In genomic region chr7:100555153-100555552, GRCh38 we compare ENCODE assay signal across 5 cellular contexts. TPM values are rescaled to one million over a fixed set of nuclear protein-coding genes. Genes with fewer than 3 reads are reported as not detected.
A peak's percentile ranks its signal among the peaks of the same experiment; 100 is the strongest.
DNase-seq lines count a peak whose midpoint lies in the region; ATAC-seq and TF ChIP-seq lines count a peak whose summit lies in the region.
"Not testable (repeated sequence)": the region's sequence is repeated elsewhere in the genome, so short reads cannot be mapped to it uniquely, and the experiment has no call there.

No MANE protein-coding gene starts in this region.

- H3K4me3 Mint-ChIP-seq in activated CD4-positive, alpha-beta T cell treated with anti-CD3 and anti-CD28 coated beads, Interleukin-2, amount 10 ng/mL, durations not matched to agents 7 days and 5 days; activated T-helper 2 cell treated with anti-CD3 and anti-CD28 coated beads, Interferon-gamma antibody, Interleukin-2, Interleukin-4, amounts not matched to agents 10 μg/mL and 5 μg/mL and 100 μg/mL, durations not matched to agents 14 hours and 24 hours and 36 hours (ENCODE audit: low read depth); MCF 10A (ENCODE audit: unreplicated experiment): not testable (repeated sequence)

- ATAC-seq in left colon = peak; percentile 35

- not testable (repeated sequence) for BruUV-seq in MCF 10A (replicated peaks; lab: Mats Ljungman, UMichigan)

- not testable (repeated sequence) for H3K9me3 Mint-ChIP-seq in activated CD4-positive, alpha-beta T cell treated with anti-CD3 and anti-CD28 coated beads, Interleukin-2, amount 10 ng/mL, durations not matched to agents 7 days and 5 days; activated T-helper 2 cell treated with anti-CD3 and anti-CD28 coated beads, Interferon-gamma antibody, Interleukin-2, Interleukin-4, amounts not matched to agents 10 μg/mL and 5 μg/mL and 100 μg/mL, durations not matched to agents 14 hours and 24 hours and 36 hours; MCF 10A (ENCODE audit: unreplicated experiment)

- H3K27me3 Mint-ChIP-seq in activated CD4-positive, alpha-beta T cell treated with anti-CD3 and anti-CD28 coated beads, Interleukin-2, amount 10 ng/mL, durations not matched to agents 7 days and 5 days; activated T-helper 2 cell treated with anti-CD3 and anti-CD28 coated beads, Interferon-gamma antibody, Interleukin-2, Interleukin-4, amounts not matched to agents 10 μg/mL and 5 μg/mL and 100 μg/mL, durations not matched to agents 14 hours and 24 hours and 36 hours (ENCODE audit: low read depth); MCF 10A (ENCODE audit: insufficient read depth, unreplicated experiment): not testable (repeated sequence)

- POLR2A ChIA-PET in activated CD4-positive, alpha-beta T cell treated with anti-CD3 and anti-CD28 coated beads, Interleukin-2, amount 10 ng/mL, durations not matched to agents 7 days and 5 days (lab: Charles Lee) = not testable (repeated sequence)
- POLR2A ChIA-PET in MCF 10A (lab: Yijun Ruan, JAX) = interaction anchor here (1.1 to 2.2 kb wide), 7 partner anchors 9 to 90 kb away, joined by 3 to 23 read pairs (median 7); partner anchors contain the start of genes AGFG2 and TSC22D4

- not testable (repeated sequence) for TF ChIP-seq CTCF in MCF 10A (IDR thresholded peaks at IDR 0.05; ENCODE audit: unreplicated experiment)

- DNase-seq in NOMO-1 (lab: John Stamatoyannopoulos, UW; ENCODE audit: unreplicated experiment in 2 of 2) = peak; percentile 25 to 38
- not testable (repeated sequence) for DNase-seq in activated CD4-positive, alpha-beta T cell treated with anti-CD3 and anti-CD28 coated beads, Interleukin-2, amount 10 ng/mL, durations not matched to agents 7 days and 5 days; activated T-helper 2 cell treated with anti-CD3 and anti-CD28 coated beads, Interferon-gamma antibody, Interleukin-2, Interleukin-4, amounts not matched to agents 10 μg/mL and 5 μg/mL and 100 μg/mL, durations not matched to agents 14 hours and 24 hours and 36 hours (ENCODE audit: low spot score); left colon
- peak; percentile 75 for DNase-seq in MCF 10A (ENCODE audit: unreplicated experiment)

- H3K36me3 Mint-ChIP-seq in activated CD4-positive, alpha-beta T cell treated with anti-CD3 and anti-CD28 coated beads, Interleukin-2, amount 10 ng/mL, durations not matched to agents 7 days and 5 days (ENCODE audit: low read depth) = peaks cover 43% of the 10 kb centered on the region
- peaks cover 57% of the 10 kb centered on the region for H3K36me3 Mint-ChIP-seq in activated T-helper 2 cell treated with anti-CD3 and anti-CD28 coated beads, Interferon-gamma antibody, Interleukin-2, Interleukin-4, amounts not matched to agents 10 μg/mL and 5 μg/mL and 100 μg/mL, durations not matched to agents 14 hours and 24 hours and 36 hours (ENCODE audit: low read depth)
- peaks cover 46% of the 10 kb centered on the region for H3K36me3 Mint-ChIP-seq in MCF 10A (ENCODE audit: insufficient read depth, unreplicated experiment)

- intact Hi-C loops in activated T-helper 2 cell treated with anti-CD3 and anti-CD28 coated beads, Interferon-gamma antibody, Interleukin-2, Interleukin-4, amounts not matched to agents 10 μg/mL and 5 μg/mL and 100 μg/mL, durations not matched to agents 14 hours and 24 hours and 36 hours (cut with micrococcal nuclease); MCF 10A (cut with micrococcal nuclease): not testable (repeated sequence)
- intact Hi-C loops in left colon (cut with DNase I, micrococcal nuclease) = loop anchor here (5.0 kb wide), 1 partner anchor 83 kb away; no protein-coding TSS in a partner anchor

- CTCF ChIA-PET in activated CD4-positive, alpha-beta T cell treated with anti-CD3 and anti-CD28 coated beads, Interleukin-2, amount 10 ng/mL, durations not matched to agents 7 days and 5 days (lab: Charles Lee) = interaction anchor here (0.7 to 1.9 kb wide), 10 partner anchors 9 to 691 kb away, joined by 3 to 8 read pairs (median 3); no protein-coding TSS in a partner anchor
- CTCF ChIA-PET in MCF 10A (lab: Yijun Ruan, JAX) = interaction anchor here (0.8 to 8.4 kb wide), 7 partner anchors 9 to 90 kb away, joined by 3 to 95 read pairs (median 4); partner anchors contain the start of gene LRCH4

- peaks cover 24% of the 10 kb centered on the region for H3K4me1 Mint-ChIP-seq in activated CD4-positive, alpha-beta T cell treated with anti-CD3 and anti-CD28 coated beads, Interleukin-2, amount 10 ng/mL, durations not matched to agents 7 days and 5 days
- H3K4me1 Mint-ChIP-seq in activated T-helper 2 cell treated with anti-CD3 and anti-CD28 coated beads, Interferon-gamma antibody, Interleukin-2, Interleukin-4, amounts not matched to agents 10 μg/mL and 5 μg/mL and 100 μg/mL, durations not matched to agents 14 hours and 24 hours and 36 hours (ENCODE audit: low read depth) = peaks cover 13% of the 10 kb centered on the region
- not testable (repeated sequence) for H3K4me1 Mint-ChIP-seq in MCF 10A (ENCODE audit: insufficient read depth, unreplicated experiment)

- H3K27ac Mint-ChIP-seq in activated CD4-positive, alpha-beta T cell treated with anti-CD3 and anti-CD28 coated beads, Interleukin-2, amount 10 ng/mL, durations not matched to agents 7 days and 5 days = peak overlapping the region; percentile 6
- peak overlapping the region; percentile 48 for H3K27ac Mint-ChIP-seq in activated T-helper 2 cell treated with anti-CD3 and anti-CD28 coated beads, Interferon-gamma antibody, Interleukin-2, Interleukin-4, amounts not matched to agents 10 μg/mL and 5 μg/mL and 100 μg/mL, durations not matched to agents 14 hours and 24 hours and 36 hours
- H3K27ac Mint-ChIP-seq in MCF 10A (ENCODE audit: low read depth, unreplicated experiment) = not testable (repeated sequence)

RNA-seq across cellular contexts. Expression of gene AGFG2, which starts 16.1 kb away (rescaled TPM):
- total RNA-seq in activated CD4-positive, alpha-beta T cell treated with anti-CD3 and anti-CD28 coated beads, Interleukin-2, amount 10 ng/mL, durations not matched to agents 7 days and 5 days = 10 to 100 TPM; 43.0 to 45.3 TPM
- total RNA-seq in activated T-helper 2 cell treated with anti-CD3 and anti-CD28 coated beads, Interferon-gamma antibody, Interleukin-2, Interleukin-4, amounts not matched to agents 10 μg/mL and 5 μg/mL and 100 μg/mL, durations not matched to agents 14 hours and 24 hours and 36 hours = 75.5 and 75.7 TPM in 2 replicates
- 8.4 and 11.9 TPM in 2 replicates for total RNA-seq in MCF 10A (2022)
- total RNA-seq in left colon = 10 to 100 TPM; 65.0 to 75.5 TPM

RNA-seq across cellular contexts. Expression of gene SAP25, which starts 18.5 kb away (rescaled TPM):
- total RNA-seq in activated CD4-positive, alpha-beta T cell treated with anti-CD3 and anti-CD28 coated beads, Interleukin-2, amount 10 ng/mL, durations not matched to agents 7 days and 5 days = 10 to 100 TPM; 34.6 to 36.1 TPM
- total RNA-seq in activated T-helper 2 cell treated with anti-CD3 and anti-CD28 coated beads, Interferon-gamma antibody, Interleukin-2, Interleukin-4, amounts not matched to agents 10 μg/mL and 5 μg/mL and 100 μg/mL, durations not matched to agents 14 hours and 24 hours and 36 hours = 11.3 and 11.8 TPM in 2 replicates
- 1.2 and 2.9 TPM in 2 replicates for total RNA-seq in MCF 10A (2022)
- 1 to 10 TPM; 1.1 TPM for total RNA-seq in left colon

RNA-seq across cellular contexts. Expression of gene LRCH4, which starts 30.8 kb away (rescaled TPM):
- total RNA-seq in activated CD4-positive, alpha-beta T cell treated with anti-CD3 and anti-CD28 coated beads, Interleukin-2, amount 10 ng/mL, durations not matched to agents 7 days and 5 days = 100 to 1,000 TPM; 189 to 217 TPM
- total RNA-seq in activated T-helper 2 cell treated with anti-CD3 and anti-CD28 coated beads, Interferon-gamma antibody, Interleukin-2, Interleukin-4, amounts not matched to agents 10 μg/mL and 5 μg/mL and 100 μg/mL, durations not matched to agents 14 hours and 24 hours and 36 hours = 105 and 106 TPM in 2 replicates
- 21.4 and 22.3 TPM in 2 replicates for total RNA-seq in MCF 10A (2022)
- 10 to 100 TPM; 66.4 to 69.0 TPM for total RNA-seq in left colon

RNA-seq across cellular contexts. Expression of gene FBXO24, which starts 31.0 kb away (rescaled TPM):
- total RNA-seq in activated CD4-positive, alpha-beta T cell treated with anti-CD3 and anti-CD28 coated beads, Interleukin-2, amount 10 ng/mL, durations not matched to agents 7 days and 5 days = 1 to 10 TPM; 1.3 to 1.5 TPM
- 0.37 and 0.91 TPM in 2 replicates for total RNA-seq in activated T-helper 2 cell treated with anti-CD3 and anti-CD28 coated beads, Interferon-gamma antibody, Interleukin-2, Interleukin-4, amounts not matched to agents 10 μg/mL and 5 μg/mL and 100 μg/mL, durations not matched to agents 14 hours and 24 hours and 36 hours
- total RNA-seq in MCF 10A (2022) (0.37 and 1.1 TPM in 2 replicates), left colon (under 1 TPM; 0.34 to 0.58 TPM)

RNA-seq across cellular contexts. Expression of gene PCOLCE, which starts 47.0 kb away (rescaled TPM):
- total RNA-seq in activated CD4-positive, alpha-beta T cell treated with anti-CD3 and anti-CD28 coated beads, Interleukin-2, amount 10 ng/mL, durations not matched to agents 7 days and 5 days = 10 to 100 TPM; 17.3 to 18.3 TPM
- total RNA-seq in activated T-helper 2 cell treated with anti-CD3 and anti-CD28 coated beads, Interferon-gamma antibody, Interleukin-2, Interleukin-4, amounts not matched to agents 10 μg/mL and 5 μg/mL and 100 μg/mL, durations not matched to agents 14 hours and 24 hours and 36 hours = 8.6 and 10.3 TPM in 2 replicates
- total RNA-seq in MCF 10A (2022) (2.0 and 3.6 TPM in 2 replicates), left colon (10 to 100 TPM in 1 of 2 donors, 1 to 10 TPM in 1; 8.1 to 15.4 TPM)
